In the genomic region with DNA sequence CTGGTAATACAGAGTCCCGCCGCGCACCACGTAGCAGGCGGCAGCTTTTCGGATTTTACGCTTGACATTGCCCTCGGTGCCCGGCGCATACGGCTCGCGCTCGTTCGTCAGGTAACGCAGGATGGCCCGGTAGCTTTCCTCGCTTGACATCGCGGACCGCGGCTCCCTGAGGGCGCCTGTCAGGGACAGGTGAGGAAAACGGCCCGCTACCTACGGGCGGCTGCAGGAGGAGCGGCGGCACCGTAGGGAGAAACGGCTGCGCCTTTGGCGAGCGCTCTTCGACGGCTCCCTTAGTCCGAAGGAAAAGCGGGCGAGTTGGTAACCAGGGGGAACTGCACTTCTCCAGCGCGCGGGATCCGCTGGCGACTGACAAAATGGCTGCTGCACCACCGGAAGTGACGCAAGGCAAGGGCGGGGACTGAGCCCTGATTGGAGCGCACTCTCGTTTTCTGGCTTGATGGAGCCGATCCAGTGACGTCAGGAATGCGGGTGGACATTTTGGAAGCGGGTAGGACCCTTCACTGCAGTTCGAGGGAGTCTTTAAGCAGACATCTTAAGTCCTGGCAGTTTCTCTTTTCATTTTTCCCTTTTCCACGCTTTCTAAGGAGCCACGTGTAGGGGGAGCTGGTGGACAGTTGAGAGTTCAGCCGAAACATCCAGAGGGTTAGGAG, we compare ENCODE assay signal across 8 cellular contexts. TPM values are rescaled to one million over a fixed set of nuclear protein-coding genes. Genes with fewer than 3 reads are reported as not detected.
DNase-seq lines count a peak whose midpoint lies in the region; ATAC-seq, FAIRE-seq and TF ChIP-seq lines count a peak whose summit lies in the region.

Gene ZBTB11, minus strand, starts transcription at position 368 of the 671 bp plus-strand sequence. Its CDS starts 218 bp downstream, at position 150.

- no peaks in the 10 kb centered on the region for H3K9me3 ChIP-seq in HAP-1
- H3K9me3 ChIP-seq in parathyroid adenoma (ENCODE audit: control insufficient read depth, low read length), result no peaks in the 10 kb centered on the region
- H3K9me3 ChIP-seq in upper lobe of left lung, result no peaks in the 10 kb centered on the region

- peak within 1 kb of the TSS; percentile 98 for H2AFZ ChIP-seq in parathyroid adenoma

- peak within 1 kb of the TSS; percentile 81 for H3K4me3 ChIP-seq in HAP-1
- peak within 1 kb of the TSS; percentile 88 for H3K4me3 ChIP-seq in parathyroid adenoma (ENCODE audit: low read depth, low read length)
- H3K4me3 ChIP-seq in upper lobe of left lung, result peak within 1 kb of the TSS; percentile 70 to 97 (median 96)

- H3K36me3 ChIP-seq in HAP-1 (replicated peaks) (peaks cover 23% of the 10 kb centered on the region), parathyroid adenoma (ENCODE audit: control insufficient read depth, insufficient read depth, low read length) (no peaks in the 10 kb centered on the region), upper lobe of left lung (peaks cover 8 to 25% (median 19%) of the 10 kb centered on the region in 4 donors)

- peak in 1 of 4 donors; percentile 63 for TF ChIP-seq EP300 in upper lobe of left lung (IDR thresholded peaks at IDR 0.05)

- peak in 3 of 4 donors; percentile 63 to 86 (median 77) for TF ChIP-seq POLR2A in upper lobe of left lung (IDR thresholded peaks at IDR 0.05)

- H3K27ac ChIP-seq in parathyroid adenoma, result peak within 1 kb of the TSS; percentile 96
- peak within 1 kb of the TSS; percentile 93 to 99 (median 95) for H3K27ac ChIP-seq in upper lobe of left lung

- H3K27me3 ChIP-seq in HAP-1 (ENCODE audit: low read depth) (no peaks in the 10 kb centered on the region), parathyroid adenoma (ENCODE audit: control insufficient read depth, insufficient read depth, low read length) (no peaks in the 10 kb centered on the region), upper lobe of left lung (no peaks in the 10 kb centered on the region)

- peak; percentile 99 for FAIRE-seq in G401.6 (lab: Jason Lieb, UNC)

- in situ Hi-C loops in HAP-1 (cut with MboI; ENCODE audit: low sequenced_read_pairs), result no loop called here

- TF ChIP-seq CTCF in parathyroid adenoma (IDR thresholded peaks at IDR 0.05), result peak; percentile 64
- TF ChIP-seq CTCF in upper lobe of left lung (IDR thresholded peaks at IDR 0.05), result peak; percentile 34 to 51 (median 42)

- DNase-seq in HAP-1 (ENCODE audit: low spot score in 2 of 2), result peak; percentile 99 to 100
- peak; percentile 99 for DNase-seq in NCI-H226
- peak; percentile 100 for DNase-seq in activated effector memory CD4-positive, alpha-beta T cell treated with anti-CD3 and anti-CD28 coated beads, Interleukin-2, amount 50 U/mL, for 16 hours
- DNase-seq in glomerular endothelial cell (ENCODE audit: extremely low read depth, low read depth, low spot score), result peak; percentile 100
- peak; percentile 94 to 99 for DNase-seq in upper lobe of left lung
- no peak for DNase-seq in NCI-H2196 treated with DMSO at 0.1 percent for 48 hours (lab: John Stamatoyannopoulos, UW; ENCODE audit: unreplicated experiment)

- H3K4me1 ChIP-seq in HAP-1 (peaks cover 18% of the 10 kb centered on the region), parathyroid adenoma (peaks cover 11% of the 10 kb centered on the region), upper lobe of left lung (peaks cover 24 to 55% (median 26%) of the 10 kb centered on the region in 4 donors)

- H3K4me2 ChIP-seq in parathyroid adenoma (ENCODE audit: low read length), result peak within 1 kb of the TSS; percentile 84

- 0% methylated on average over 18 to 45 of the region's 57 CpGs for WGBS in upper lobe of left lung, 2 donors

- H3K79me2 ChIP-seq in parathyroid adenoma, result peaks cover 26% of the 10 kb centered on the region

- peak; percentile 92 to 97 for ATAC-seq in upper lobe of left lung (ENCODE audit: low FRiP score in 2 of 2)

- H3K9ac ChIP-seq in parathyroid adenoma, result peak within 1 kb of the TSS; percentile 88

RNA-seq across cellular contexts. Expression of gene ZBTB11, which starts in this region (rescaled TPM):
- 12.2 and 15.9 TPM in 2 replicates for total RNA-seq in glomerular endothelial cell
- total RNA-seq in upper lobe of left lung, result 10 to 100 TPM; 16.3 to 41.4 (median 19.8) TPM
